ENCODE assay signal across 9 cellular contexts in genomic region chr12:130916251-130916911, GRCh38. TPM values are rescaled to one million over a fixed set of nuclear protein-coding genes. Genes with fewer than 3 reads are reported as not detected.
DNase-seq lines count a peak whose midpoint lies in the region; ATAC-seq and TF ChIP-seq lines count a peak whose summit lies in the region.
"Had no signal": no experiment of that assay in that cellular context is flagged by ENCODE, and none has a peak within 500 bp of the region (broad histone marks: within the 10 kb centered on the region; RNA-seq: fewer than 3 reads in every experiment).

No MANE protein-coding gene starts in this region.

- H3K27me3 ChIP-seq in OCI-LY3 (ENCODE audit: low read depth, low read length) (peaks cover 5% of the 10 kb centered on the region; the same call in 1 of the 2 replicates), endocrine pancreas (ENCODE audit: control insufficient read depth, insufficient read depth, low read length) (no peaks in the 10 kb centered on the region), transverse colon (peaks cover 22% of the 10 kb centered on the region)

- H4K20me1 ChIP-seq in OCI-LY3 (ENCODE audit: insufficient read depth, low read length), result no peaks in the 10 kb centered on the region

- H3K4me2 ChIP-seq in OCI-LY3 (ENCODE audit: low read length), result peak overlapping the region; percentile 53

- H3K9me3 ChIP-seq in OCI-LY3 (ENCODE audit: insufficient read depth, low read length) (peaks cover 4% of the 10 kb centered on the region), endocrine pancreas (ENCODE audit: control insufficient read depth, low read length) (no peaks in the 10 kb centered on the region), transverse colon (peaks cover under 1 to 9% of the 10 kb centered on the region in 2 donors)

- TF ChIP-seq RAD21 in Ishikawa (IDR thresholded peaks at IDR 0.05; ENCODE audit: low read depth), result peak; percentile 90

- H3K4me3 ChIP-seq in OCI-LY3 (ENCODE audit: low read length) (peak overlapping the region; percentile 53; the same call in 1 of the 2 replicates), endocrine pancreas (ENCODE audit: control insufficient read depth, insufficient read depth, low read length) (peak overlapping the region; percentile 74), transverse colon (peak overlapping the region in 1 of 4 donors; percentile 23)

- peak; percentile 31 for DNase-seq in SIG-M5 treated with dmso at 0.1 percent for 504 hours (lab: John Stamatoyannopoulos, UW; ENCODE audit: unreplicated experiment)
- no peak for DNase-seq in SIG-M5 (lab: John Stamatoyannopoulos, UW)
- DNase-seq in lung microvascular endothelial cell (ENCODE audit: low read depth in 2 of 2), result peak; percentile 59 to 75
- peak; percentile 30 for DNase-seq in transverse colon

- TF ChIP-seq EP300 in Ishikawa (IDR thresholded peaks at IDR 0.05; ENCODE audit: borderline replicate concordance) (no peak), transverse colon (IDR thresholded peaks at IDR 0.05; ENCODE audit: low read depth) (no peak)

- in situ Hi-C loops in transverse colon (cut with MboI; ENCODE audit: low pct_ligation_motif_present in 1 of 4, low pct_unique_long_range_greater_than_20kb in 1 of 4, low sequenced_read_pairs in 3 of 4), result loop anchor here in 3 of 4 donors (25.0 kb wide), 2 partner anchors 196 to 221 kb away; no protein-coding TSS in a partner anchor

- H3K4me1 ChIP-seq in OCI-LY3 (ENCODE audit: low read length) (no peaks in the 10 kb centered on the region), endocrine pancreas (ENCODE audit: control insufficient read depth, insufficient read depth, low read length) (no peaks in the 10 kb centered on the region), transverse colon (peaks cover 0 to 7% (median 0%) of the 10 kb centered on the region in 4 donors)

- TF ChIP-seq CTCF in OCI-LY3 (IDR thresholded peaks at IDR 0.05; ENCODE audit: low read depth, low read length) (peak; percentile 55), transverse colon (IDR thresholded peaks at IDR 0.05) (peak; percentile 75 to 86 (median 79))

- intact Hi-C loops in transverse colon (cut with DNase I; ENCODE audit: low total_unique reads), result loop anchor here (10.0 kb wide), 1 partner anchor 218 kb away; no protein-coding TSS in a partner anchor

- 29 to 35% methylated on average over 4 to 36 of the region's 36 CpGs for WGBS in transverse colon (ENCODE audit: low coverage in 1 of 2), 2 donors

- no peak overlapping the region for H3K9ac ChIP-seq in OCI-LY3 (ENCODE audit: low read length)
- H3K9ac ChIP-seq in endocrine pancreas (ENCODE audit: control insufficient read depth, insufficient read depth, low read length), result no peak overlapping the region

- no peak for TF ChIP-seq POLR2A in transverse colon (IDR thresholded peaks at IDR 0.05)

- ATAC-seq in GM18870 (IDR thresholded peaks at IDR 0.05; ENCODE audit: unreplicated experiment), result no peak

- no peaks in the 10 kb centered on the region for H3K79me2 ChIP-seq in OCI-LY3 (ENCODE audit: low read length)

- no peak overlapping the region for H3K27ac ChIP-seq in OCI-LY3 (ENCODE audit: low read length)
- no peak overlapping the region for H3K27ac ChIP-seq in transverse colon

- H2AFZ ChIP-seq in OCI-LY3 (ENCODE audit: low read depth, low read length), result no peak overlapping the region

- no peaks in the 10 kb centered on the region for H3K36me3 ChIP-seq in OCI-LY3 (replicated peaks; ENCODE audit: low read depth, low read length)
- H3K36me3 ChIP-seq in endocrine pancreas (ENCODE audit: control insufficient read depth, insufficient read depth, low read length), result no peaks in the 10 kb centered on the region
- H3K36me3 ChIP-seq in transverse colon, result no peaks in the 10 kb centered on the region

TF ChIP-seq in Ishikawa, 13 proteins besides CTCF, POLR2A, EP300 and RAD21:
- TF ChIP-seq TEAD4 (IDR thresholded peaks at IDR 0.05) (no peak), CEBPB (IDR thresholded peaks at IDR 0.05) (peak; percentile 98)

RNA-seq across cellular contexts. Expression of gene ADGRD1, which starts 37.3 kb away (rescaled TPM):
- total RNA-seq in lung microvascular endothelial cell (0.20 and 0.22 TPM in 2 replicates), transverse colon (10 to 100 TPM in 2 of 4 donors, 1 to 10 TPM in 2; 8.3 to 18.1 (median 12.5) TPM)
- total RNA-seq: CD4-positive, alpha-beta memory T cell had no signal

RNA-seq across cellular contexts. Expression of gene RAN, which starts 44.5 kb away (rescaled TPM):
- total RNA-seq in lung microvascular endothelial cell (296 and 515 TPM in 2 replicates), transverse colon (100 to 1,000 TPM in 2 of 4 donors, 10 to 100 TPM in 2; 28.1 to 124 (median 77.5) TPM)
